ENCODE assay signal across 14 cellular contexts in genomic region chr22:45180280-45180679, GRCh38. TPM values are rescaled to one million over a fixed set of nuclear protein-coding genes. Genes with fewer than 3 reads are reported as not detected.
DNase-seq lines count a peak whose midpoint lies in the region; ATAC-seq, FAIRE-seq and TF ChIP-seq lines count a peak whose summit lies in the region.
"Had no signal": no experiment of that assay in that cellular context is flagged by ENCODE, and none has a peak within 500 bp of the region (broad histone marks: within the 10 kb centered on the region; RNA-seq: fewer than 3 reads in every experiment).

No MANE protein-coding gene starts in this region.

- H2AFZ ChIP-seq in HepG2 (ENCODE audit: low read length): no peak overlapping the region
- H2AFZ ChIP-seq: PC-9 had no signal

- in situ Hi-C loops in HepG2 (cut with HindIII; ENCODE audit: extremely low pct_ligation_motif_present, low pct_unique_long_range_greater_than_20kb): no loop called here

- no peak for TF ChIP-seq RAD21 in HepG2 (CRISPR knock-in tag; IDR thresholded peaks at IDR 0.05)

- BruUV-seq in MCF 10A (replicated peaks; lab: Mats Ljungman, UMichigan) (no TSS peak), HepG2 (replicated peaks; lab: Mats Ljungman, UMichigan) (no TSS peak)

- POLR2A ChIA-PET in MCF 10A (lab: Yijun Ruan, JAX) (interaction anchor here (1.4 kb wide), 1 partner anchor 11 kb away, joined by 4 read pairs; no protein-coding TSS in a partner anchor), HepG2 (lab: Yijun Ruan, JAX) (interaction anchor here (1.0 to 1.4 kb wide), 2 partner anchors 15 to 17 kb away, joined by 3 to 4 read pairs; partner anchors contain the start of gene NUP50)

- peaks cover 29% of the 10 kb centered on the region for H3K79me2 ChIP-seq in HepG2 (ENCODE audit: insufficient read depth, low read length)

- no peaks in the 10 kb centered on the region for H3K36me3 ChIP-seq in breast epithelium
- H3K36me3 ChIP-seq in HepG2 (replicated peaks in 1 of 2; ENCODE audit: control insufficient read depth in 1 of 2, insufficient read depth in 2 of 2, low read length in 2 of 2): peaks cover 27 to 75% of the 10 kb centered on the region in 2 experiments

- TF ChIP-seq EP300 in HepG2 (IDR thresholded peaks at IDR 0.05; ENCODE audit: low read depth in 2 of 2, low read length in 2 of 2) (no peak), HepG2 (CRISPR knock-in tag; IDR thresholded peaks at IDR 0.05; ENCODE audit: borderline replicate concordance) (no peak)

- TF ChIP-seq POLR2A in breast epithelium (IDR thresholded peaks at IDR 0.05) (no peak), HepG2 (IDR thresholded peaks at IDR 0.05; ENCODE audit: insufficient read depth in 1 of 2, low read depth in 2 of 2, low read length in 2 of 2) (no peak)

- H3K36me3 Mint-ChIP-seq in MCF 10A (ENCODE audit: insufficient read depth, unreplicated experiment) (peaks cover 75% of the 10 kb centered on the region), T-helper 17 cell (ENCODE audit: low read depth) (peaks cover 4% of the 10 kb centered on the region)
- H3K36me3 Mint-ChIP-seq in activated T-helper 2 cell treated with anti-CD3 and anti-CD28 coated beads, Interferon-gamma antibody, Interleukin-2, Interleukin-4, amounts not matched to agents 10 μg/mL and 5 μg/mL and 100 μg/mL, durations not matched to agents 14 hours and 24 hours and 36 hours (ENCODE audit: low read depth): peaks cover 94% of the 10 kb centered on the region

- no peaks in the 10 kb centered on the region for H3K4me1 Mint-ChIP-seq in MCF 10A (ENCODE audit: insufficient read depth, unreplicated experiment)
- H3K4me1 Mint-ChIP-seq in T-helper 17 cell: peaks cover 15% of the 10 kb centered on the region
- peaks cover 32% of the 10 kb centered on the region for H3K4me1 Mint-ChIP-seq in activated T-helper 2 cell treated with anti-CD3 and anti-CD28 coated beads, Interferon-gamma antibody, Interleukin-2, Interleukin-4, amounts not matched to agents 10 μg/mL and 5 μg/mL and 100 μg/mL, durations not matched to agents 14 hours and 24 hours and 36 hours (ENCODE audit: low read depth)

- H3K27ac ChIP-seq in breast epithelium: no peak overlapping the region
- H3K27ac ChIP-seq in HepG2 (ENCODE audit: extremely low read length, insufficient read depth, low read length): no peak overlapping the region
- H3K27ac ChIP-seq: ascending aorta, PC-9, SK-N-MC had no signal

- H3K4me1 ChIP-seq in breast epithelium: no peaks in the 10 kb centered on the region
- H3K4me1 ChIP-seq in HepG2 (ENCODE audit: insufficient read depth, low read length): peaks cover 16% of the 10 kb centered on the region
- H3K4me1 ChIP-seq: ascending aorta had no signal

- peaks cover 10% of the 10 kb centered on the region; the same call in 1 of the 2 replicates for H4K20me1 ChIP-seq in HepG2 (ENCODE audit: insufficient read depth, low read length)

- H3K9me3 ChIP-seq in breast epithelium (no peaks in the 10 kb centered on the region), T-helper 17 cell (ENCODE audit: control insufficient read depth, low read length, poor library complexity, severe bottlenecking) (no peaks in the 10 kb centered on the region), HepG2 (ENCODE audit: low read length) (no peaks in the 10 kb centered on the region)
- H3K9me3 ChIP-seq: ascending aorta had no signal

- FAIRE-seq in HepG2 (lab: Jason Lieb, UNC): no peak

- H3K27me3 ChIP-seq in breast epithelium (no peaks in the 10 kb centered on the region), HepG2 (ENCODE audit: control insufficient read depth in 1 of 2, insufficient read depth in 2 of 2, low read length in 2 of 2) (no peaks in the 10 kb centered on the region)
- H3K27me3 ChIP-seq: ascending aorta had no signal

- no peak overlapping the region for H3K4me3 ChIP-seq in breast epithelium
- H3K4me3 ChIP-seq in HepG2 (replicated peaks in 1 of 3; ENCODE audit: insufficient read depth in 1 of 3, low read depth in 2 of 3, low read length in 3 of 3): no peak overlapping the region
- H3K4me3 ChIP-seq: ascending aorta, PC-9, SK-N-MC had no signal

- DNase-seq in MCF 10A (ENCODE audit: unreplicated experiment) (peak; percentile 37), breast epithelium (ENCODE audit: low spot score in 2 of 2) (no peak), T-helper 17 cell (no peak), HepG2 (ENCODE audit: low spot score) (no peak), NCI-H187 treated with DMSO at 0.1 percent for 48 hours (lab: John Stamatoyannopoulos, UW) (no peak)
- DNase-seq in activated T-helper 2 cell treated with anti-CD3 and anti-CD28 coated beads, Interferon-gamma antibody, Interleukin-2, Interleukin-4, amounts not matched to agents 10 μg/mL and 5 μg/mL and 100 μg/mL, durations not matched to agents 14 hours and 24 hours and 36 hours (ENCODE audit: low spot score): no peak
- DNase-seq: activated CD4-positive, alpha-beta T cell treated with anti-CD3 and anti-CD28 coated beads, Interleukin-2, amount 50 U/mL, for 1 hour; NCI-H1092; NCI-H69; PC-9 had no signal

- no peak overlapping the region for H3K9ac ChIP-seq in HepG2 (ENCODE audit: insufficient read depth, low read depth, low read length)

- H3K9me3 Mint-ChIP-seq in MCF 10A (ENCODE audit: unreplicated experiment): no peaks in the 10 kb centered on the region
- no peaks in the 10 kb centered on the region for H3K9me3 Mint-ChIP-seq in activated T-helper 2 cell treated with anti-CD3 and anti-CD28 coated beads, Interferon-gamma antibody, Interleukin-2, Interleukin-4, amounts not matched to agents 10 μg/mL and 5 μg/mL and 100 μg/mL, durations not matched to agents 14 hours and 24 hours and 36 hours

- no peaks in the 10 kb centered on the region for H3K27me3 Mint-ChIP-seq in MCF 10A (ENCODE audit: insufficient read depth, unreplicated experiment)
- no peaks in the 10 kb centered on the region for H3K27me3 Mint-ChIP-seq in T-helper 17 cell
- H3K27me3 Mint-ChIP-seq in activated T-helper 2 cell treated with anti-CD3 and anti-CD28 coated beads, Interferon-gamma antibody, Interleukin-2, Interleukin-4, amounts not matched to agents 10 μg/mL and 5 μg/mL and 100 μg/mL, durations not matched to agents 14 hours and 24 hours and 36 hours (ENCODE audit: low read depth): no peaks in the 10 kb centered on the region

- intact Hi-C loops in MCF 10A (cut with micrococcal nuclease) (no loop called here), breast epithelium (cut with DNase I; ENCODE audit: low total_unique reads) (no loop called here), HepG2 (cut with micrococcal nuclease; ENCODE audit: unreplicated experiment) (no loop called here)
- intact Hi-C loops in activated T-helper 2 cell treated with anti-CD3 and anti-CD28 coated beads, Interferon-gamma antibody, Interleukin-2, Interleukin-4, amounts not matched to agents 10 μg/mL and 5 μg/mL and 100 μg/mL, durations not matched to agents 14 hours and 24 hours and 36 hours (cut with micrococcal nuclease): no loop called here

- no peak for ATAC-seq in T-helper 17 cell
- ATAC-seq in HepG2: no peak
- ATAC-seq in GM21737 (IDR thresholded peaks at IDR 0.05; ENCODE audit: unreplicated experiment): no peak
- no peak for ATAC-seq in GM21423 (IDR thresholded peaks at IDR 0.05; ENCODE audit: unreplicated experiment)

- CTCF ChIA-PET in MCF 10A (lab: Yijun Ruan, JAX): no interaction called here
- CTCF ChIA-PET in HepG2 (lab: Yijun Ruan, JAX; ENCODE audit: low intra/inter-chr PET ratio, low total read pairs): no interaction called here

- no peak overlapping the region for H3K27ac Mint-ChIP-seq in MCF 10A (ENCODE audit: low read depth, unreplicated experiment)
- peak overlapping the region; percentile 89 for H3K27ac Mint-ChIP-seq in T-helper 17 cell
- no peak overlapping the region for H3K27ac Mint-ChIP-seq in activated T-helper 2 cell treated with anti-CD3 and anti-CD28 coated beads, Interferon-gamma antibody, Interleukin-2, Interleukin-4, amounts not matched to agents 10 μg/mL and 5 μg/mL and 100 μg/mL, durations not matched to agents 14 hours and 24 hours and 36 hours

- H3K4me3 Mint-ChIP-seq in MCF 10A (ENCODE audit: unreplicated experiment) (no peak overlapping the region), T-helper 17 cell (no peak overlapping the region)
- no peak overlapping the region for H3K4me3 Mint-ChIP-seq in activated T-helper 2 cell treated with anti-CD3 and anti-CD28 coated beads, Interferon-gamma antibody, Interleukin-2, Interleukin-4, amounts not matched to agents 10 μg/mL and 5 μg/mL and 100 μg/mL, durations not matched to agents 14 hours and 24 hours and 36 hours (ENCODE audit: low read depth)

- no peak overlapping the region for H3K4me2 ChIP-seq in HepG2 (ENCODE audit: low read depth, low read length)
- H3K4me2 ChIP-seq: PC-9 had no signal

- no peak for TF ChIP-seq CTCF in MCF 10A (IDR thresholded peaks at IDR 0.05; ENCODE audit: unreplicated experiment)
- TF ChIP-seq CTCF in breast epithelium (IDR thresholded peaks at IDR 0.05): no peak
- TF ChIP-seq CTCF in HepG2 (CRISPR knock-in tag; IDR thresholded peaks at IDR 0.05): no peak

- 84% methylated on average over 9 of the region's 9 CpGs for WGBS in HepG2 (ENCODE audit: low lambda C conversion rate)

RNA-seq across cellular contexts. Expression of gene NUP50, which starts 16.6 kb away (rescaled TPM):
- total RNA-seq in MCF 10A (2022) (70.3 and 72.5 TPM in 2 replicates), breast epithelium (10 to 100 TPM; 40.6 to 53.9 (median 49.2) TPM), T-helper 17 cell (10 to 100 TPM; 89.3 to 99.2 TPM), HepG2 (2016; rRNA removed; fragmentation: Illumina TruSeq; extraction: Trizol) (52.4 and 71.0 TPM in 2 replicates)
- 15.6 and 19.1 TPM in 2 replicates for total RNA-seq in HepG2 (2016; cell fraction: cytosol; rRNA removed; fragmentation: Illumina TruSeq; extraction: Trizol; ENCODE audit: low read depth)
- total RNA-seq in HepG2 (2016; cell fraction: insoluble cytoplasmic fraction; rRNA removed; fragmentation: Illumina TruSeq; extraction: Trizol): 52.9 and 65.9 TPM in 2 replicates
- total RNA-seq in HepG2 (2016; cell fraction: membrane; rRNA removed; fragmentation: Illumina TruSeq; extraction: Trizol): 34.7 and 35.1 TPM in 2 replicates
- 39.0 and 40.8 TPM in 2 replicates for total RNA-seq in HepG2 (2016; cell fraction: nucleus; rRNA removed; fragmentation: Illumina TruSeq; extraction: Trizol)
- 14.1 and 14.2 TPM in 2 replicates for polyA plus RNA-seq in HepG2 (2011; rRNA removed)
- 10.3 and 10.4 TPM in 2 replicates for polyA plus RNA-seq in HepG2 (2011; cell fraction: cytosol; rRNA removed)
- 8.3 and 10.9 TPM in 2 replicates for polyA plus RNA-seq in HepG2 (2011; cell fraction: nucleus; rRNA removed)
- polyA plus RNA-seq in HepG2 (2012): 22.4 and 26.0 TPM in 2 replicates
- polyA plus RNA-seq in HepG2 (2016; cell fraction: cytosol; fragmentation: Illumina TruSeq; extraction: Trizol; ENCODE audit: low read depth): 3.4 and 4.5 TPM in 2 replicates
- polyA plus RNA-seq in HepG2 (2016; cell fraction: insoluble cytoplasmic fraction; fragmentation: Illumina TruSeq; extraction: Trizol; ENCODE audit: low read depth): 52.8 and 53.9 TPM in 2 replicates
- 12.1 and 15.0 TPM in 2 replicates for polyA plus RNA-seq in HepG2 (2016; cell fraction: membrane; fragmentation: Illumina TruSeq; extraction: Trizol; ENCODE audit: low read depth)
- polyA plus RNA-seq in HepG2 (2016; cell fraction: nucleus; fragmentation: Illumina TruSeq; extraction: Trizol; ENCODE audit: insufficient read depth, low read depth): 51.2 and 53.1 TPM in 2 replicates
- polyA minus RNA-seq in HepG2 (2011; rRNA and poly(A)+ RNA removed; ENCODE audit: low replicate concordance): 34.7 and 47.0 TPM in 2 replicates
- polyA minus RNA-seq in HepG2 (2011; cell fraction: cytosol; rRNA and poly(A)+ RNA removed): 14.3 and 15.1 TPM in 2 replicates
- polyA minus RNA-seq in HepG2 (2011; cell fraction: nucleus; rRNA and poly(A)+ RNA removed): 29.2 and 29.4 TPM in 2 replicates
- total RNA-seq in activated T-helper 2 cell treated with anti-CD3 and anti-CD28 coated beads, Interferon-gamma antibody, Interleukin-2, Interleukin-4, amounts not matched to agents 10 μg/mL and 5 μg/mL and 100 μg/mL, durations not matched to agents 14 hours and 24 hours and 36 hours: 150 and 165 TPM in 2 replicates
